ENCODE assay signal across 25 cellular contexts in the genomic region with DNA sequence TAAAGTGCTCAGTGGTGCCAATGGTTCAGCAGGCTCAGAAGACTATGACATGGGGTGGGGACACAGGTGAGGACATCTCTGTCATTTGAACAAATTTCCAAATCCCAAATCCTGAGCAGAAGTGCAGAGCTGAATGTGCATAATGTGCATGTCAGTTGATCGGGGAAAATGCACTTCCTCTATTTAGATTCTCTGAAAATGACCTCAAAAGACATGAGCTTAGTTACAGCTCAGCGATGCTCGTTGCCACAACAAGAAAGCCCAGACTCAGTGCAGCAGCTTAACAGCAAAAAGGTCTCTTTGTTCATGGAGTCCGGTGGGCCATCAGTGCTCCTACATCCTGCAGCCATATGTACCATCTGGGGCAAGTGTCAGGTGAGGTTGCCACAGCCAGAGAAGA.
"Had no signal": no experiment of that assay in that cellular context is flagged by ENCODE, and none has a peak within 500 bp of the region (broad histone marks: within the 10 kb centered on the region; RNA-seq: fewer than 3 reads in every experiment).

No MANE protein-coding gene starts in this region.

- H2AFZ ChIP-seq: neural progenitor cell, parathyroid adenoma had no signal

- H3K27ac ChIP-seq: coronary artery, dorsolateral prefrontal cortex, gastrocnemius medialis, left lung, lower lobe of right lung, neural progenitor cell, parathyroid adenoma, psoas muscle, sigmoid colon, thoracic aorta, uterus had no signal

- DNase-seq: activated CD4-positive, alpha-beta T cell treated with anti-CD3 and anti-CD28 coated beads for 4 hours; activated CD4-positive, alpha-beta T cell treated with anti-CD3 and anti-CD28 coated beads, Interleukin-2, amount 50 U/mL, for 4 hours; activated CD8-positive, alpha-beta memory T cell treated with anti-CD3 and anti-CD28 coated beads for 24 hours; activated effector memory CD4-positive, alpha-beta T cell treated with Interleukin-2 at 50 U/mL for 16 hours; activated naive CD4-positive, alpha-beta T cell treated with Interleukin-2 at 50 U/mL for 16 hours; anterior cingulate cortex; dorsolateral prefrontal cortex; effector memory CD4-positive, alpha-beta T cell; gastrocnemius medialis; glutamatergic neuron; left lung; lower lobe of right lung; mesendoderm; natural killer cell; occipital lobe; psoas muscle; sigmoid colon; small intestine; stimulated activated CD4-positive, alpha-beta T cell treated with anti-CD3 and anti-CD28 coated beads, Interleukin-4, amount 100 ng/mL, for 24 hours; uterus had no signal

- H3K27me3 ChIP-seq: dorsolateral prefrontal cortex, gastrocnemius medialis, left lung, neural progenitor cell, sigmoid colon, uterus had no signal

- H3K4me1 ChIP-seq: gastrocnemius medialis, left lung, lower lobe of right lung, neural progenitor cell, parathyroid adenoma, psoas muscle, sigmoid colon, uterus had no signal

- H3K4me2 ChIP-seq: neural progenitor cell had no signal

- H3K36me3 ChIP-seq: gastrocnemius medialis, left lung, lower lobe of right lung, neural progenitor cell, sigmoid colon, thoracic aorta, uterus had no signal

- ATAC-seq: gastrocnemius medialis; left lung; lower lobe of right lung; natural killer cell; psoas muscle; stimulated activated effector memory CD8-positive, alpha-beta T cell treated with anti-CD3 and anti-CD28 coated beads, Interleukin-12 subunit alpha, Interleukin-12 subunit beta, amount 100 ng/mL, for 72 hours had no signal

- H3K79me2 ChIP-seq: parathyroid adenoma had no signal

- H3K4me3 ChIP-seq: coronary artery, dorsolateral prefrontal cortex, gastrocnemius medialis, left lung, lower lobe of right lung, neural progenitor cell, psoas muscle, sigmoid colon, thoracic aorta, uterus had no signal

- H3K9me3 ChIP-seq: gastrocnemius medialis, left lung, lower lobe of right lung, psoas muscle, sigmoid colon, thoracic aorta, uterus had no signal

- H3K9ac ChIP-seq: neural progenitor cell, parathyroid adenoma had no signal
